ENCODE assay signal across 8 cellular contexts in the genomic region with DNA sequence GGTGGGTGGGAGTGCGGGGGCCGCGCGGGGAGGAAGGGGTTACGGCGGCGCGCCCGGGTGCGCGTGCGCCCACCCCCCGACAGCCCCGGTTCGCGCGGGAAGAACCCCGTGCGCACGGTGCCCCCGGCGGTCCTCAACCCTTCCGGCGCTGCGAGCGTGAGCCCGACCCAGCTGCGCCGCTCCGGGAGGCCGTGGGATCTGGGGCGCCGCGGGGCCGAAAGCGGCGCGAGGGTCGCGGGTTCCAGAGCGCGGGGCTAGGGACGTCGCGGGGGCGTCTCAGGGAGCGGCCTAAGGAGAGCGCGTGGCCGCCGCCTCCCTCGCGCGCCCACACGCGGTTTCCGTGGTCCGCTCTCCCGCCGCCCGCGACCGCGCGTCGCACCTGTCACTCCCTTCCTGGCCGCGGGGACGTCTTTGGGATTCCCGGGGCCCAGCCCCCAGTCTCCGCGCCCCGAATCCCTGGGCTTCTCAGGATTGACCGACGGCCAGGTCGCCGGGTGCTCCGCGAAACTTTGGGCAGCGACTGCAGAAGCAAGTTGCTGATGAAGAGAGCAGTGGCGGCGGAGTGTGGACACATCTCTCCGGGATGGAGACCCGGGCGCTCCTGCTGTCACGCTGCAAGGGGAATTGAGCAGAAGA. TPM values are rescaled to one million over a fixed set of nuclear protein-coding genes. Genes with fewer than 3 reads are reported as not detected.
A peak's percentile ranks its signal among the peaks of the same experiment; 100 is the strongest.
DNase-seq lines count a peak whose midpoint lies in the region; ATAC-seq and FAIRE-seq lines count a peak whose summit lies in the region.

No MANE protein-coding gene starts in this region.

- H3K27me3 Mint-ChIP-seq in activated CD4-positive, alpha-beta memory T cell treated with anti-CD3 and anti-CD28 coated beads, Interleukin-2, amount 10 ng/mL, durations not matched to agents 7 days and 5 days = no peaks in the 10 kb centered on the region
- no peaks in the 10 kb centered on the region for H3K27me3 Mint-ChIP-seq in effector memory CD8-positive, alpha-beta T cell
- no peaks in the 10 kb centered on the region for H3K27me3 Mint-ChIP-seq in stimulated activated memory B cell treated with anti-CD40 and anti-IgM and Interleukin-4, amounts not matched to agents 10 μg/mL and 1 μg/mL and 100 μg/mL, for 72 hours

- peak overlapping the region; percentile 92 for H3K4me3 Mint-ChIP-seq in activated CD4-positive, alpha-beta memory T cell treated with anti-CD3 and anti-CD28 coated beads, Interleukin-2, amount 10 ng/mL, durations not matched to agents 7 days and 5 days
- H3K4me3 Mint-ChIP-seq in effector memory CD8-positive, alpha-beta T cell = peak overlapping the region; percentile 93 to 96
- H3K4me3 Mint-ChIP-seq in stimulated activated memory B cell treated with anti-CD40 and anti-IgM and Interleukin-4, amounts not matched to agents 10 μg/mL and 1 μg/mL and 100 μg/mL, for 72 hours = peak overlapping the region; percentile 87

- peaks cover 46% of the 10 kb centered on the region for H4K20me1 ChIP-seq in BLaER1

- H3K27me3 ChIP-seq in BLaER1 = no peaks in the 10 kb centered on the region

- no peak for FAIRE-seq in HTR-8/SVneo (lab: Jason Lieb, UNC)

- H3K4me2 ChIP-seq in BLaER1 = peak overlapping the region; percentile 88

- 0 to 1% methylated on average over 57 to 67 of the region's 86 CpGs for WGBS in mesodermal cell (ENCODE audit: insufficient coverage in 2 of 2), 2 experiments

- peak overlapping the region; percentile 98 for H3K4me3 ChIP-seq in BLaER1
- peak overlapping the region; percentile 85 for H3K4me3 ChIP-seq in mesodermal cell (ENCODE audit: extremely low read depth, insufficient read depth, low read length, poor library complexity, severe bottlenecking)

- H3K9me3 ChIP-seq in BLaER1 (no peaks in the 10 kb centered on the region), mesodermal cell (ENCODE audit: control insufficient read depth, low read length) (no peaks in the 10 kb centered on the region)

- peak overlapping the region; percentile 79 for H3K27ac Mint-ChIP-seq in activated CD4-positive, alpha-beta memory T cell treated with anti-CD3 and anti-CD28 coated beads, Interleukin-2, amount 10 ng/mL, durations not matched to agents 7 days and 5 days
- peak overlapping the region; percentile 99 to 100 for H3K27ac Mint-ChIP-seq in effector memory CD8-positive, alpha-beta T cell
- peak overlapping the region; percentile 99 for H3K27ac Mint-ChIP-seq in stimulated activated memory B cell treated with anti-CD40 and anti-IgM and Interleukin-4, amounts not matched to agents 10 μg/mL and 1 μg/mL and 100 μg/mL, for 72 hours

- peak; percentile 22 for ATAC-seq in GM19372 (IDR thresholded peaks at IDR 0.05; ENCODE audit: low read depth, unreplicated experiment)
- peak; percentile 16 for ATAC-seq in effector memory CD8-positive, alpha-beta T cell (replicated peaks)
- peak; percentile 50 for ATAC-seq in stimulated activated memory B cell treated with anti-CD40 and anti-IgM and Interleukin-4, amounts not matched to agents 10 μg/mL and 1 μg/mL and 100 μg/mL, for 72 hours

- peaks cover 49% of the 10 kb centered on the region for H3K4me1 Mint-ChIP-seq in activated CD4-positive, alpha-beta memory T cell treated with anti-CD3 and anti-CD28 coated beads, Interleukin-2, amount 10 ng/mL, durations not matched to agents 7 days and 5 days
- H3K4me1 Mint-ChIP-seq in effector memory CD8-positive, alpha-beta T cell (ENCODE audit: low read depth in 2 of 2) = peaks cover 19 to 27% of the 10 kb centered on the region in 2 donors
- H3K4me1 Mint-ChIP-seq in stimulated activated memory B cell treated with anti-CD40 and anti-IgM and Interleukin-4, amounts not matched to agents 10 μg/mL and 1 μg/mL and 100 μg/mL, for 72 hours = peaks cover 54% of the 10 kb centered on the region

- H3K27ac ChIP-seq in BLaER1 = peak overlapping the region; percentile 97
- H3K27ac ChIP-seq in mesodermal cell (ENCODE audit: low read depth, low read length, severe bottlenecking) = peak overlapping the region; percentile 97

- CTCF ChIA-PET in activated CD4-positive, alpha-beta memory T cell treated with anti-CD3 and anti-CD28 coated beads, Interleukin-2, amount 10 ng/mL, durations not matched to agents 7 days and 5 days (lab: Charles Lee) = interaction anchor here (0.6 to 3.3 kb wide), 14 partner anchors 11 to 167 kb away, joined by 3 to 24 read pairs (median 6); partner anchors contain the start of gene CENPM

- H3K4me1 ChIP-seq in BLaER1 = peaks cover 66% of the 10 kb centered on the region
- peaks cover 6% of the 10 kb centered on the region for H3K4me1 ChIP-seq in mesodermal cell (ENCODE audit: control insufficient read depth, insufficient read depth, low read length, poor library complexity, severe bottlenecking)

- POLR2A ChIA-PET in activated CD4-positive, alpha-beta memory T cell treated with anti-CD3 and anti-CD28 coated beads, Interleukin-2, amount 10 ng/mL, durations not matched to agents 7 days and 5 days (lab: Charles Lee) = interaction anchor here (0.6 to 8.2 kb wide), 31 partner anchors 11 to 782 kb away, joined by 3 to 82 read pairs (median 5); partner anchors contain the start of genes CCDC134, CENPM, DESI1 and NDUFA6

- no peaks in the 10 kb centered on the region for H3K9me3 Mint-ChIP-seq in activated CD4-positive, alpha-beta memory T cell treated with anti-CD3 and anti-CD28 coated beads, Interleukin-2, amount 10 ng/mL, durations not matched to agents 7 days and 5 days
- H3K9me3 Mint-ChIP-seq in effector memory CD8-positive, alpha-beta T cell = no peaks in the 10 kb centered on the region
- no peaks in the 10 kb centered on the region for H3K9me3 Mint-ChIP-seq in stimulated activated memory B cell treated with anti-CD40 and anti-IgM and Interleukin-4, amounts not matched to agents 10 μg/mL and 1 μg/mL and 100 μg/mL, for 72 hours

- peak overlapping the region; percentile 96 for H3K9ac ChIP-seq in BLaER1

- peaks cover 70% of the 10 kb centered on the region for H3K36me3 Mint-ChIP-seq in activated CD4-positive, alpha-beta memory T cell treated with anti-CD3 and anti-CD28 coated beads, Interleukin-2, amount 10 ng/mL, durations not matched to agents 7 days and 5 days (ENCODE audit: low read depth)
- peaks cover 34% of the 10 kb centered on the region for H3K36me3 Mint-ChIP-seq in effector memory CD8-positive, alpha-beta T cell (ENCODE audit: insufficient read depth)
- peaks cover 34% of the 10 kb centered on the region for H3K36me3 Mint-ChIP-seq in stimulated activated memory B cell treated with anti-CD40 and anti-IgM and Interleukin-4, amounts not matched to agents 10 μg/mL and 1 μg/mL and 100 μg/mL, for 72 hours

- H3K36me3 ChIP-seq in BLaER1 = peaks cover 35% of the 10 kb centered on the region
- peaks cover 44% of the 10 kb centered on the region for H3K36me3 ChIP-seq in mesodermal cell (ENCODE audit: control insufficient read depth, insufficient read depth, low read length)

- peak; percentile 15 for DNase-seq in HTR-8/SVneo (ENCODE audit: insufficient read length, low spot score)
- peak; percentile 57 for DNase-seq in activated CD4-positive, alpha-beta memory T cell treated with anti-CD3 and anti-CD28 coated beads, Interleukin-2, amount 10 ng/mL, durations not matched to agents 7 days and 5 days
- peak; percentile 24 to 28 (median 25) for DNase-seq in effector memory CD8-positive, alpha-beta T cell
- no peak for DNase-seq in NCI-H2081 treated with DMSO at 0.1 percent for 48 hours (lab: John Stamatoyannopoulos, UW)

RNA-seq across cellular contexts. Expression of gene SREBF2, which starts 0.6 kb away (rescaled TPM):
- total RNA-seq in activated CD4-positive, alpha-beta memory T cell treated with anti-CD3 and anti-CD28 coated beads, Interleukin-2, amount 10 ng/mL, durations not matched to agents 7 days and 5 days = 100 to 1,000 TPM; 150 to 157 TPM
- 179 TPM for polyA plus RNA-seq in mesodermal cell (2013, experiment 1 of 2)
- 160 TPM for polyA plus RNA-seq in mesodermal cell (2013, experiment 2 of 2)

RNA-seq across cellular contexts. Expression of gene CCDC134, which starts 33.0 kb away (rescaled TPM):
- 10 to 100 TPM; 17.9 to 20.3 TPM for total RNA-seq in activated CD4-positive, alpha-beta memory T cell treated with anti-CD3 and anti-CD28 coated beads, Interleukin-2, amount 10 ng/mL, durations not matched to agents 7 days and 5 days
- 6.0 TPM for polyA plus RNA-seq in mesodermal cell (2013, experiment 1 of 2)
- 4.7 TPM for polyA plus RNA-seq in mesodermal cell (2013, experiment 2 of 2)
